Comparison of ENCODE assay signal across 16 cellular contexts in the genomic region with DNA sequence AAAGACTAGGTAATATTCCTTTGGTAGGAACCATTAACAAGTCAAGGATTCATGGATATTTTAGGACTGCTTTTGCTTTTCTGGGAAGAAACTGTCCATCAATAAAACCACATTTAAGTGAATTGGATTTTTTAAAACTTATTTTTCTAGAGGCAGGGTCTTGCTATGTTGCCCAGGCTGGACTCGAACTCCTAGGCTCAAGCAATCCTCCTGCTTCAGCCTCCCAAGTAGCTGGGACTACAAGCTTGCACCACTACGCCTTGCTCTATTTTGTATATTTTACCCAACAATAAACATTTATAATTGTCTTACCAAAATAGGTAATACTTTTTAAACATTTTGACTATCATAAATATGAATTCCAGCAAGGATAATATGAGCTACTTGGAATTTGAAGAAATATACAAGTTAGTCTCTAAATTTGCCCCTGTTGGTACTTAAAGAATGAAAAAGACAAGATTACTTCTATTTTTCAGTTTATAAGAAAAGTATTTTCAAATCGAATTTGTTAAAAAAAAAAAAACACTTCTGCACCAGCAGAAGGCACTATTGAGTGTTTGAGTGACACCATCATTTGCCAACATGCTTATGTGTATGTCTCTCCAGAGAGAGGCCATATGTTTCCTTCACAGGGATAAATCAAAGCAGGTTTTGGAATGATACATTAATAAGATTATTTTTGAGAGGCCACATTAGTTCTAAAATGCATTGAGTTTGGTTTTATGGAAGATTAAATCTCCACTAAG. TPM values are rescaled to one million over a fixed set of nuclear protein-coding genes. Genes with fewer than 3 reads are reported as not detected.
DNase-seq lines count a peak whose midpoint lies in the region; ATAC-seq and TF ChIP-seq lines count a peak whose summit lies in the region.
"Had no signal": no experiment of that assay in that cellular context is flagged by ENCODE, and none has a peak within 500 bp of the region (broad histone marks: within the 10 kb centered on the region; RNA-seq: fewer than 3 reads in every experiment).

No MANE protein-coding gene starts in this region.

- H3K4me3 Mint-ChIP-seq in endodermal cell = no peak overlapping the region
- H3K4me3 Mint-ChIP-seq in T-helper 17 cell = no peak overlapping the region
- H3K4me3 Mint-ChIP-seq: activated naive CD4-positive, alpha-beta T cell treated with anti-CD3 and anti-CD28 coated beads, Interleukin-2, amount 50 U/mL, for 24 hours; CD4-positive, CD25-positive, alpha-beta regulatory T cell had no signal

- H3K4me1 Mint-ChIP-seq in endodermal cell (peaks cover 8% of the 10 kb centered on the region), T-helper 17 cell (no peaks in the 10 kb centered on the region)
- H3K4me1 Mint-ChIP-seq: activated naive CD4-positive, alpha-beta T cell treated with anti-CD3 and anti-CD28 coated beads, Interleukin-2, amount 50 U/mL, for 24 hours; CD4-positive, CD25-positive, alpha-beta regulatory T cell had no signal

- in situ Hi-C loops in GM13976 (cut with MboI; ENCODE audit: low sequenced_read_pairs, unreplicated experiment) = no loop called here

- H3K9me3 Mint-ChIP-seq in endodermal cell = no peaks in the 10 kb centered on the region
- H3K9me3 Mint-ChIP-seq: activated naive CD4-positive, alpha-beta T cell treated with anti-CD3 and anti-CD28 coated beads, Interleukin-2, amount 50 U/mL, for 24 hours; CD4-positive, CD25-positive, alpha-beta regulatory T cell had no signal

- no peaks in the 10 kb centered on the region for H3K4me1 ChIP-seq in endodermal cell (ENCODE audit: control insufficient read depth, insufficient read depth, low read length)

- H3K36me3 Mint-ChIP-seq in endodermal cell (ENCODE audit: low read depth) (peaks cover 28% of the 10 kb centered on the region), T-helper 17 cell (ENCODE audit: low read depth) (peaks cover 12% of the 10 kb centered on the region)

- H3K27me3 Mint-ChIP-seq in endodermal cell (ENCODE audit: insufficient read depth) = peaks cover 3% of the 10 kb centered on the region
- H3K27me3 Mint-ChIP-seq in T-helper 17 cell = no peaks in the 10 kb centered on the region
- H3K27me3 Mint-ChIP-seq: activated naive CD4-positive, alpha-beta T cell treated with anti-CD3 and anti-CD28 coated beads, Interleukin-2, amount 50 U/mL, for 24 hours; CD4-positive, CD25-positive, alpha-beta regulatory T cell had no signal

- no peak overlapping the region for H3K9ac ChIP-seq in endodermal cell (ENCODE audit: extremely low read depth, low read length, poor library complexity, severe bottlenecking)

- no peaks in the 10 kb centered on the region for H3K27me3 ChIP-seq in endodermal cell (ENCODE audit: control insufficient read depth, insufficient read depth, low read length, poor library complexity, severe bottlenecking)

- peaks cover 13% of the 10 kb centered on the region for H3K36me3 ChIP-seq in endodermal cell (ENCODE audit: control insufficient read depth, insufficient read depth, low read length)

- ATAC-seq in T-helper 17 cell = no peak
- ATAC-seq: PC-3 had no signal

- peak overlapping the region; percentile 100 for H3K27ac ChIP-seq in 22Rv1
- no peak overlapping the region for H3K27ac ChIP-seq in endodermal cell (ENCODE audit: low read depth, low read length)

- DNase-seq in GM13976 (ENCODE audit: low spot score) = no peak
- peak; percentile 71 for DNase-seq in NCI-H69 (lab: John Stamatoyannopoulos, UW)
- no peak for DNase-seq in endodermal cell
- no peak for DNase-seq in T-helper 17 cell
- no peak for DNase-seq in SKM-1 (lab: John Stamatoyannopoulos, UW; ENCODE audit: unreplicated experiment)
- no peak for DNase-seq in activated CD4-positive, CD25-positive, alpha-beta regulatory T cell (lab: John Stamatoyannopoulos, UW)
- DNase-seq in NCI-H1048 (lab: John Stamatoyannopoulos, UW) = no peak
- DNase-seq: activated CD4-positive, alpha-beta T cell treated with anti-CD3 and anti-CD28 coated beads for 4 hours; KG1; PC-3; stimulated activated CD4-positive, alpha-beta T cell treated with anti-CD3 and anti-CD28 coated beads, Interleukin-4, amount 100 ng/mL, for 1 hour had no signal

- H3K9me3 ChIP-seq in endodermal cell (ENCODE audit: control insufficient read depth, low read length) (no peaks in the 10 kb centered on the region), T-helper 17 cell (ENCODE audit: control insufficient read depth, low read length, poor library complexity, severe bottlenecking) (no peaks in the 10 kb centered on the region)

- TF ChIP-seq CTCF in 22Rv1 (IDR thresholded peaks at IDR 0.05) (peak; percentile 71), GM13976 (IDR thresholded peaks at IDR 0.05; ENCODE audit: borderline replicate concordance, control extremely low read depth, extremely low read depth, insufficient read depth, missing control alignments) (peak; percentile 5), endodermal cell (conservative IDR thresholded peaks at IDR 0.05) (peak; percentile 70)

- H3K27ac Mint-ChIP-seq in endodermal cell (no peak overlapping the region), T-helper 17 cell (no peak overlapping the region)

- 84 to 100% methylated on average over 1 to 3 of the region's 3 CpGs for WGBS in endodermal cell (ENCODE audit: insufficient coverage in 1 of 2, insufficient read length in 1 of 2), 2 experiments

- H3K4me3 ChIP-seq in endodermal cell (ENCODE audit: low read length) = no peak overlapping the region

RNA-seq across cellular contexts. Expression of gene CARTPT, which starts 60.0 kb away (rescaled TPM):
- not detected for total RNA-seq in endodermal cell
- 0.85 TPM for polyA plus RNA-seq in endodermal cell (2013, experiment 1 of 2)
- polyA plus RNA-seq in endodermal cell (2013, experiment 2 of 2) = 0.83 TPM
- not detected for total RNA-seq in T-helper 17 cell
- total RNA-seq: CD4-positive, CD25-positive, alpha-beta regulatory T cell; PC-3; subcutaneous adipose tissue had no signal
- polyA plus RNA-seq: CD4-positive, CD25-positive, alpha-beta regulatory T cell; keratinocyte had no signal

Comparison
In these comparisons a context has a peak if more than half of its experiments do, and no peak if none do; other contexts are left out.
1. CTCF ChIP-seq: peak in every context shown above with its lines; median percentile 71 in 22Rv1; 70 in endodermal cell; 5 in GM13976.